In genomic region chr15:77991029-77991406, GRCh38 we compare ENCODE assay signal across 13 cellular contexts.
DNase-seq lines count a peak whose midpoint lies in the region; TF ChIP-seq lines count a peak whose summit lies in the region.
"Had no signal": no experiment of that assay in that cellular context is flagged by ENCODE, and none has a peak within 500 bp of the region (broad histone marks: within the 10 kb centered on the region; RNA-seq: fewer than 3 reads in every experiment).

No MANE protein-coding gene starts in this region.

- no peaks in the 10 kb centered on the region for H3K27me3 Mint-ChIP-seq in neural crest cell (ENCODE audit: low read depth)
- H3K27me3 Mint-ChIP-seq: activated B cell treated with CpG ODN at 0.5 μM for 24 hours had no signal

- TF ChIP-seq CTCF in ascending aorta (IDR thresholded peaks at IDR 0.05), result no peak
- no peak for TF ChIP-seq CTCF in neural crest cell (conservative IDR thresholded peaks at IDR 0.05)
- no peak for TF ChIP-seq CTCF in tibial artery (IDR thresholded peaks at IDR 0.05)

- no peaks in the 10 kb centered on the region for H3K27me3 ChIP-seq in ascending aorta
- H3K27me3 ChIP-seq in tibial artery, result peaks cover 0 to 7% of the 10 kb centered on the region in 2 donors

- H3K4me3 ChIP-seq in ascending aorta (no peak overlapping the region), tibial artery (no peak overlapping the region)

- peaks cover 33% of the 10 kb centered on the region for H3K4me1 Mint-ChIP-seq in neural crest cell

- no peak for DNase-seq in ascending aorta (ENCODE audit: low spot score in 2 of 2)
- DNase-seq in neural crest cell (ENCODE audit: low read depth, low spot score), result no peak
- DNase-seq in tibial artery, result no peak
- DNase-seq in stimulated activated CD4-positive, alpha-beta T cell treated with anti-CD3 and anti-CD28 coated beads, Interleukin-12 subunit alpha, Interleukin-12 subunit beta, amount 100 ng/mL, for 4 hours, result no peak
- no peak for DNase-seq in RPMI8226
- DNase-seq in NCI-H2171 treated with DMSO at 0.1 percent for 48 hours (lab: John Stamatoyannopoulos, UW), result no peak
- DNase-seq: activated B cell treated with CpG ODN at 0.5 μM for 24 hours; activated T-cell treated with anti-CD3 and anti-CD28 coated beads for 4 hours; NCI-H1092 treated with DMSO at 0.1 percent for 48 hours; NCI-H2227 treated with DMSO at 0.1 percent for 48 hours; stimulated activated CD4-positive, alpha-beta T cell treated with anti-CD3 and anti-CD28 coated beads, Interleukin-2, amount 100 ng/mL, for 48 hours had no signal

- H3K9me3 Mint-ChIP-seq in neural crest cell, result no peaks in the 10 kb centered on the region
- H3K9me3 Mint-ChIP-seq: activated B cell treated with CpG ODN at 0.5 μM for 24 hours had no signal

- peaks cover 24 to 53% of the 10 kb centered on the region in 2 donors for H3K4me1 ChIP-seq in ascending aorta
- peaks cover 9 to 67% (median 52%) of the 10 kb centered on the region in 4 donors for H3K4me1 ChIP-seq in tibial artery
- H3K4me1 ChIP-seq: parathyroid adenoma had no signal

- H3K9me3 ChIP-seq in KOPT-K1 (ENCODE audit: insufficient read depth, low read length, poor library complexity, severe bottlenecking) (no peaks in the 10 kb centered on the region), ascending aorta (no peaks in the 10 kb centered on the region), tibial artery (no peaks in the 10 kb centered on the region)

- H3K36me3 ChIP-seq in KOPT-K1 (ENCODE audit: insufficient read depth, low read length), result no peaks in the 10 kb centered on the region
- no peaks in the 10 kb centered on the region for H3K36me3 ChIP-seq in ascending aorta
- H3K36me3 ChIP-seq in tibial artery, result no peaks in the 10 kb centered on the region

- peak overlapping the region; percentile 67 for H3K4me3 Mint-ChIP-seq in neural crest cell

- no peak overlapping the region for H3K27ac Mint-ChIP-seq in neural crest cell (ENCODE audit: unreplicated experiment)

- intact Hi-C loops in ascending aorta (cut with DNase I) (loop anchor here (5.0 kb wide), 1 partner anchor 86 kb away; the partner anchor contains the start of gene TBC1D2B), tibial artery (cut with DNase I; ENCODE audit: low total_unique reads) (loop anchor here (5.0 kb wide), 2 partner anchors 86 to 156 kb away; partner anchors contain the start of genes IDH3A and TBC1D2B)

- H3K27ac ChIP-seq in KOPT-K1 (ENCODE audit: low read depth, low read length, poor library complexity, severe bottlenecking) (peak overlapping the region; percentile 3), ascending aorta (peak overlapping the region; percentile 86 to 89), tibial artery (peak overlapping the region; percentile 75 to 80)

- no peaks in the 10 kb centered on the region for H3K36me3 Mint-ChIP-seq in neural crest cell (ENCODE audit: low read depth)

Comparison
In these comparisons a context has a peak if more than half of its experiments do, and no peak if none do; other contexts are left out.
1. H3K27ac ChIP-seq: peak in every context shown above with its lines; median percentile 88 in ascending aorta; 78 in tibial artery; 3 in KOPT-K1.